8 cellular contexts compared by ENCODE assay signal in the genomic region with DNA sequence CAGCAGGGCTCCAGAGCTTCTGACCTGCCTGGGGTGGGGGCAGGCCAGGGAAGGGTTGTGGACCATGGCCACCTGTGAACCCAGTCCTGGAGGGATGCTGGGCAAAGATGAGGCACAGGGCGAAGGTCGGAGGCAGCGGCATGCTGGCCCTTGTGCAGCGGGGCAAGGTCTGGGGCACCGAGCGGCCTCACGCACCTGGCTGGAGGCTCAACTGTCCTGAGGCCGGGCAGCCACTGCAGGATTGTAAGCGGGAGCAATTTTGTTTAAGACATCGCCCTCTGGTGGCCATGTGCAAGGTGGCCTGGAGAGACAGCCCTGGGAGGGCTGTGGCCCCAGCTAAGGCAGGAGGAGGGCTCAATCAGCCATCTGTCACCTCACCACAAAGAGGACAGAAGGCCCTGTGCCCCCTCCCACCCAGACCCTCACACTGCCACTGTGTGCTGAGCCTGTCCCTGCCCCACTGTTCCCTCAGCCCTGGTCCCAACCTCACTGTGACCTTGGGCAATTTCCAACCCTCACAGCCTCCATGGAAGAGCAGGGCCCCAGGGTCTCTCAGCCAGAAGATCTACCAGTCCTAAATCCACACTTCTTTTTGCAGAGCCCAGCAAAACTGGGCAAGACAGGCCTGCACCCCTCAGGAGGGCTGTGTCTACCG. TPM values are rescaled to one million over a fixed set of nuclear protein-coding genes. Genes with fewer than 3 reads are reported as not detected.
DNase-seq lines count a peak whose midpoint lies in the region; ATAC-seq and TF ChIP-seq lines count a peak whose summit lies in the region.

No MANE protein-coding gene starts in this region.

- ATAC-seq in GM19397 (IDR thresholded peaks at IDR 0.05; ENCODE audit: unreplicated experiment): peak; percentile 56
- ATAC-seq in gastroesophageal sphincter: peak; percentile 47
- ATAC-seq in upper lobe of left lung (ENCODE audit: low FRiP score in 2 of 2): peak; percentile 41 to 73

- no peaks in the 10 kb centered on the region for H4K20me1 ChIP-seq in Loucy (ENCODE audit: insufficient read depth, low read length, poor library complexity, severe bottlenecking)

- H3K9me2 ChIP-seq in Loucy (replicated peaks; ENCODE audit: low read depth, low read length): no peaks in the 10 kb centered on the region

- DNase-seq in BE2C: peak; percentile 86
- peak; percentile 33 to 68 for DNase-seq in SJSA1 (ENCODE audit: low read depth in 1 of 2, low spot score in 2 of 2)
- DNase-seq in activated gamma-delta T cell treated with anti-CD3 and anti-CD28 coated beads, Interleukin-2, amount 50 U/mL, for 16 hours (ENCODE audit: low read depth): peak; percentile 49
- DNase-seq in upper lobe of left lung: peak; percentile 79 to 81

- H3K4me1 ChIP-seq in BE2C (peaks cover 9% of the 10 kb centered on the region), Loucy (ENCODE audit: insufficient read depth, low read length, poor library complexity, severe bottlenecking) (peaks cover 5% of the 10 kb centered on the region), SJSA1 (replicated peaks) (peaks cover 6% of the 10 kb centered on the region), gastroesophageal sphincter (peaks cover 0 to 26% (median 17%) of the 10 kb centered on the region in 3 donors), parathyroid adenoma (no peaks in the 10 kb centered on the region), upper lobe of left lung (peaks cover 10 to 40% (median 33%) of the 10 kb centered on the region in 4 donors)

- H3K27ac ChIP-seq in SJSA1 (no peak overlapping the region), gastroesophageal sphincter (no peak overlapping the region), parathyroid adenoma (no peak overlapping the region), upper lobe of left lung (peak overlapping the region in 1 of 4 donors; percentile 44)

- no CpG with 5 or more reads among the region's 11 CpGs for WGBS in gastroesophageal sphincter (ENCODE audit: low coverage in 1 of 2), 2 donors
- 39% methylated on average over 11 of the region's 11 CpGs; no CpG with 5 or more reads in 1 of the 2 donors for WGBS in upper lobe of left lung, 2 donors

- TF ChIP-seq CTCF in BE2C (IDR thresholded peaks at IDR 0.05; ENCODE audit: low read depth, low read length) (peak; percentile 87), Loucy (conservative IDR thresholded peaks at IDR 0.05; ENCODE audit: low read length) (peak; percentile 84), gastroesophageal sphincter (IDR thresholded peaks at IDR 0.05) (peak in 3 of 4 experiments; percentile 60 to 82 (median 73)), parathyroid adenoma (IDR thresholded peaks at IDR 0.05) (peak; percentile 65), upper lobe of left lung (IDR thresholded peaks at IDR 0.05) (peak; percentile 79 to 90 (median 88))

- no peaks in the 10 kb centered on the region for H3K27me3 ChIP-seq in BE2C
- no peaks in the 10 kb centered on the region for H3K27me3 ChIP-seq in Loucy (ENCODE audit: insufficient read depth, low read length, poor library complexity, severe bottlenecking)
- H3K27me3 ChIP-seq in SJSA1 (replicated peaks): peaks cover 1% of the 10 kb centered on the region; the same call in 1 of the 2 replicates
- no peaks in the 10 kb centered on the region for H3K27me3 ChIP-seq in gastroesophageal sphincter
- no peaks in the 10 kb centered on the region for H3K27me3 ChIP-seq in parathyroid adenoma (ENCODE audit: control insufficient read depth, insufficient read depth, low read length)
- no peaks in the 10 kb centered on the region for H3K27me3 ChIP-seq in upper lobe of left lung

- H3K4me2 ChIP-seq in Loucy (ENCODE audit: low read depth, low read length, poor library complexity, severe bottlenecking): no peak overlapping the region
- no peak overlapping the region for H3K4me2 ChIP-seq in parathyroid adenoma (ENCODE audit: low read length)

- no peak overlapping the region for H3K4me3 ChIP-seq in BE2C (ENCODE audit: low read depth, low read length)
- no peak overlapping the region for H3K4me3 ChIP-seq in Loucy (ENCODE audit: low read length, poor library complexity, severe bottlenecking)
- no peak overlapping the region for H3K4me3 ChIP-seq in SJSA1
- no peak overlapping the region for H3K4me3 ChIP-seq in gastroesophageal sphincter
- no peak overlapping the region for H3K4me3 ChIP-seq in parathyroid adenoma (ENCODE audit: low read depth, low read length)
- no peak overlapping the region for H3K4me3 ChIP-seq in upper lobe of left lung

- H3K9ac ChIP-seq in Loucy (ENCODE audit: low read depth, low read length, poor library complexity, severe bottlenecking) (no peak overlapping the region), parathyroid adenoma (no peak overlapping the region)

- no peaks in the 10 kb centered on the region for H3F3A ChIP-seq in Loucy (ENCODE audit: low read depth)

- H3K36me3 ChIP-seq in BE2C (no peaks in the 10 kb centered on the region), Loucy (ENCODE audit: insufficient read depth, low read length) (no peaks in the 10 kb centered on the region), SJSA1 (no peaks in the 10 kb centered on the region), gastroesophageal sphincter (no peaks in the 10 kb centered on the region), parathyroid adenoma (ENCODE audit: control insufficient read depth, insufficient read depth, low read length) (no peaks in the 10 kb centered on the region), upper lobe of left lung (no peaks in the 10 kb centered on the region)

- no peak for TF ChIP-seq POLR2A in gastroesophageal sphincter (IDR thresholded peaks at IDR 0.05)
- TF ChIP-seq POLR2A in upper lobe of left lung (IDR thresholded peaks at IDR 0.05): no peak

- H2AFZ ChIP-seq in Loucy (ENCODE audit: low read length): no peak overlapping the region
- no peak overlapping the region for H2AFZ ChIP-seq in parathyroid adenoma

- TF ChIP-seq EP300 in gastroesophageal sphincter (IDR thresholded peaks at IDR 0.05): no peak
- TF ChIP-seq EP300 in upper lobe of left lung (IDR thresholded peaks at IDR 0.05): no peak

- no peaks in the 10 kb centered on the region for H3K9me3 ChIP-seq in BE2C
- no peaks in the 10 kb centered on the region for H3K9me3 ChIP-seq in Loucy (ENCODE audit: insufficient read depth, low read depth, low read length)
- no peaks in the 10 kb centered on the region for H3K9me3 ChIP-seq in SJSA1 (replicated peaks)
- no peaks in the 10 kb centered on the region for H3K9me3 ChIP-seq in gastroesophageal sphincter
- H3K9me3 ChIP-seq in parathyroid adenoma (ENCODE audit: control insufficient read depth, low read length): no peaks in the 10 kb centered on the region
- no peaks in the 10 kb centered on the region for H3K9me3 ChIP-seq in upper lobe of left lung

- no peaks in the 10 kb centered on the region for H3K79me2 ChIP-seq in Loucy (ENCODE audit: insufficient read depth, low read length)
- H3K79me2 ChIP-seq in parathyroid adenoma: no peaks in the 10 kb centered on the region

RNA-seq across cellular contexts. Expression of a gene that starts 46.3 kb away (rescaled TPM):
- 64.6 TPM for polyA plus RNA-seq in BE2C (2012; ENCODE audit: insufficient read depth, insufficient read length, low read depth)
- 60.5 and 73.9 TPM in 2 replicates for total RNA-seq in SJSA1 (2014; rRNA removed; shearing (Covaris generic))
- total RNA-seq in gastroesophageal sphincter: 10 to 100 TPM; 25.6 to 36.3 (median 33.2) TPM
- total RNA-seq in upper lobe of left lung: 10 to 100 TPM; 16.8 to 44.4 (median 40.3) TPM

RNA-seq across cellular contexts. Expression of a gene that starts 53.9 kb away (rescaled TPM):
- 39.5 TPM for polyA plus RNA-seq in BE2C (2012; ENCODE audit: insufficient read depth, insufficient read length, low read depth)
- 90.1 and 130 TPM in 2 replicates for total RNA-seq in SJSA1 (2014; rRNA removed; shearing (Covaris generic))
- total RNA-seq in gastroesophageal sphincter: 1 to 10 TPM; 2.3 to 6.5 (median 4.5) TPM
- 10 to 100 TPM in 3 of 6 donors, 1 to 10 TPM in 3; 6.1 to 14.7 (median 10.1) TPM for total RNA-seq in upper lobe of left lung
